Comparison of ENCODE assay signal across 26 cellular contexts in genomic region chr10:90149563-90149962, GRCh38.
"Had no signal": no experiment of that assay in that cellular context is flagged by ENCODE, and none has a peak within 500 bp of the region (broad histone marks: within the 10 kb centered on the region; RNA-seq: fewer than 3 reads in every experiment).

No MANE protein-coding gene starts in this region.

- DNase-seq: colonic mucosa; cortex of kidney; effector CD8-positive, alpha-beta T cell; effector memory CD8-positive, alpha-beta T cell; endodermal cell; erythroblast; esophagus squamous epithelium; foreskin fibroblast; foreskin melanocyte; gastrocnemius medialis; glutamatergic neuron; head of caudate nucleus; heart right ventricle; hippocampal formation; left cardiac atrium; left lung; left ventricle myocardium superior; lower lobe of right lung; mesenchymal stem cell; mucosa of descending colon; naive B cell had no signal

- H3K4me3 ChIP-seq: colonic mucosa, esophagus squamous epithelium, gastrocnemius medialis, heart right ventricle, left lung, lower lobe of right lung, mucosa of descending colon had no signal

- H3K27me3 ChIP-seq: colonic mucosa, esophagus squamous epithelium, gastrocnemius medialis, heart right ventricle, left lung had no signal

- FAIRE-seq: endometrium, islet of Langerhans, keratinocyte had no signal

- H3K27ac ChIP-seq: colonic mucosa, epithelial cell of prostate, esophagus squamous epithelium, gastrocnemius medialis, heart right ventricle, left lung, lower lobe of right lung had no signal

- H3K9me3 ChIP-seq: colonic mucosa, esophagus squamous epithelium, gastrocnemius medialis, heart right ventricle, left lung, lower lobe of right lung, mucosa of descending colon had no signal

- H3K36me3 ChIP-seq: colonic mucosa, esophagus squamous epithelium, gastrocnemius medialis, heart right ventricle, left lung, lower lobe of right lung had no signal

- ATAC-seq: effector memory CD8-positive, alpha-beta T cell; esophagus mucosa; gastrocnemius medialis; heart right ventricle; left cardiac atrium; left lung; left ventricle myocardium superior; lower lobe of right lung; mucosa of descending colon had no signal

- H3K4me1 ChIP-seq: colonic mucosa, esophagus squamous epithelium, gastrocnemius medialis, heart right ventricle, left lung, lower lobe of right lung had no signal
